ENCODE assay signal across 15 cellular contexts in genomic region chr1:211330282-211330936, GRCh38. TPM values are rescaled to one million over a fixed set of nuclear protein-coding genes. Genes with fewer than 3 reads are reported as not detected.
DNase-seq lines count a peak whose midpoint lies in the region; FAIRE-seq and TF ChIP-seq lines count a peak whose summit lies in the region.
"Had no signal": no experiment of that assay in that cellular context is flagged by ENCODE, and none has a peak within 500 bp of the region (broad histone marks: within the 10 kb centered on the region; RNA-seq: fewer than 3 reads in every experiment).

No MANE protein-coding gene starts in this region.

- H2AFZ ChIP-seq in Karpas-422 (ENCODE audit: low read length) (no peak overlapping the region), astrocyte (ENCODE audit: low read depth, low read length) (no peak overlapping the region)

- POLR2A ChIA-PET in A673 (lab: Charles Lee; ENCODE audit: low non-redundant PET) = no interaction called here

- BruUV-seq in A673 (replicated peaks; lab: Mats Ljungman, UMichigan) = no TSS peak

- H3K4me1 Mint-ChIP-seq in T-helper 2 cell treated with Interferon-gamma antibody and Interleukin-4, amounts not matched to agents 5 μg/mL and 100 μg/mL, for 36 hours (ENCODE audit: low read depth) = peaks cover 73% of the 10 kb centered on the region
- peaks cover 21% of the 10 kb centered on the region for H3K4me1 Mint-ChIP-seq in astrocyte (ENCODE audit: low read depth, unreplicated experiment)
- H3K4me1 Mint-ChIP-seq in osteocyte (ENCODE audit: unreplicated experiment) = peaks cover 70% of the 10 kb centered on the region

- H3K4me3 ChIP-seq in Karpas-422 (ENCODE audit: low read length) (peak overlapping the region; percentile 80; the same call in 1 of the 2 replicates), astrocyte (ENCODE audit: insufficient read depth, low read depth, low read length) (no peak overlapping the region), A673 (ENCODE audit: low read depth, low read length, poor library complexity, severe bottlenecking) (no peak overlapping the region)

- H3K27ac Mint-ChIP-seq in T-helper 2 cell treated with Interferon-gamma antibody and Interleukin-4, amounts not matched to agents 5 μg/mL and 100 μg/mL, for 36 hours = peak overlapping the region; percentile 35
- H3K27ac Mint-ChIP-seq in astrocyte (ENCODE audit: unreplicated experiment) (peak overlapping the region; percentile 5), osteocyte (ENCODE audit: unreplicated experiment) (peak overlapping the region; percentile 46)

- CTCF ChIA-PET in A673 (lab: Charles Lee) = no interaction called here

- no peak overlapping the region for H3K27ac ChIP-seq in Karpas-422 (ENCODE audit: low read length)
- H3K27ac ChIP-seq in astrocyte (ENCODE audit: low read depth, low read length) = no peak overlapping the region
- no peak overlapping the region for H3K27ac ChIP-seq in A673 (ENCODE audit: low read depth, low read length, poor library complexity, severe bottlenecking)

- no peak for TF ChIP-seq CTCF in astrocyte (IDR thresholded peaks at IDR 0.05; ENCODE audit: insufficient read depth, low read depth, low read length)
- TF ChIP-seq CTCF in osteocyte (IDR thresholded peaks at IDR 0.05) = no peak
- no peak for TF ChIP-seq CTCF in A673 (conservative IDR thresholded peaks at IDR 0.05; ENCODE audit: low read depth, low read length)

- DNase-seq in T-helper 2 cell treated with Interferon-gamma antibody and Interleukin-4, amounts not matched to agents 5 μg/mL and 100 μg/mL, for 36 hours (ENCODE audit: low spot score) = no peak
- no peak for DNase-seq in T-helper 2 cell
- no peak for DNase-seq in Karpas-422
- DNase-seq in astrocyte (ENCODE audit: low read depth) = no peak
- peak; percentile 60 for DNase-seq in osteocyte (ENCODE audit: extremely low spot score, unreplicated experiment)
- no peak for DNase-seq in superior temporal gyrus (ENCODE audit: extremely low spot score)
- no peak for DNase-seq in A673 (ENCODE audit: low spot score)
- no peak for DNase-seq in dedifferentiated amniotic fluid mesenchymal stem cell (ENCODE audit: extremely low spot score)
- DNase-seq: Caco-2; cortex of kidney; hippocampal formation; NCI-H1092 treated with DMSO at 0.1 percent for 48 hours; NCI-H510A; stimulated activated naive CD4-positive, alpha-beta T cell treated with Interleukin-2 at 50 U/mL for 16 hours had no signal

- no peak overlapping the region for H3K9ac ChIP-seq in Karpas-422 (ENCODE audit: low read length)
- H3K9ac ChIP-seq in astrocyte (ENCODE audit: low read length) = no peak overlapping the region

- peaks cover 71% of the 10 kb centered on the region for H3K4me1 ChIP-seq in Karpas-422 (ENCODE audit: low read length)
- peaks cover 15% of the 10 kb centered on the region for H3K4me1 ChIP-seq in astrocyte (ENCODE audit: insufficient read depth, low read length)
- H3K4me1 ChIP-seq in A673 (ENCODE audit: insufficient read depth, low read length, poor library complexity, severe bottlenecking) = no peaks in the 10 kb centered on the region

- H3K36me3 Mint-ChIP-seq in T-helper 2 cell treated with Interferon-gamma antibody and Interleukin-4, amounts not matched to agents 5 μg/mL and 100 μg/mL, for 36 hours (ENCODE audit: low read depth) = peaks cover 37% of the 10 kb centered on the region
- H3K36me3 Mint-ChIP-seq in astrocyte (ENCODE audit: low read depth, unreplicated experiment) (peaks cover 10% of the 10 kb centered on the region), osteocyte (ENCODE audit: unreplicated experiment) (peaks cover 3% of the 10 kb centered on the region)

- H3K36me3 ChIP-seq in Karpas-422 (ENCODE audit: insufficient read depth, low read length) (no peaks in the 10 kb centered on the region), astrocyte (ENCODE audit: insufficient read depth, low read length) (no peaks in the 10 kb centered on the region), A673 (ENCODE audit: insufficient read depth, low read length, poor library complexity, severe bottlenecking) (no peaks in the 10 kb centered on the region)
- H3K36me3 ChIP-seq: Peyer's patch had no signal

- H3K9me3 Mint-ChIP-seq in T-helper 2 cell treated with Interferon-gamma antibody and Interleukin-4, amounts not matched to agents 5 μg/mL and 100 μg/mL, for 36 hours = no peaks in the 10 kb centered on the region
- H3K9me3 Mint-ChIP-seq in astrocyte (ENCODE audit: unreplicated experiment) (peaks cover 2% of the 10 kb centered on the region), osteocyte (ENCODE audit: unreplicated experiment) (no peaks in the 10 kb centered on the region)

- H3K79me2 ChIP-seq in Karpas-422 (ENCODE audit: low read length) (peaks cover 55% of the 10 kb centered on the region), astrocyte (ENCODE audit: insufficient read depth, low read length) (peaks cover 76% of the 10 kb centered on the region)

- H3K4me3 Mint-ChIP-seq in T-helper 2 cell treated with Interferon-gamma antibody and Interleukin-4, amounts not matched to agents 5 μg/mL and 100 μg/mL, for 36 hours = peak overlapping the region; percentile 93
- no peak overlapping the region for H3K4me3 Mint-ChIP-seq in astrocyte (ENCODE audit: unreplicated experiment)
- H3K4me3 Mint-ChIP-seq in osteocyte (ENCODE audit: unreplicated experiment) = peak overlapping the region; percentile 23

- no peaks in the 10 kb centered on the region for H3K27me3 Mint-ChIP-seq in T-helper 2 cell treated with Interferon-gamma antibody and Interleukin-4, amounts not matched to agents 5 μg/mL and 100 μg/mL, for 36 hours (ENCODE audit: low read depth)
- H3K27me3 Mint-ChIP-seq in astrocyte (ENCODE audit: low read depth, unreplicated experiment) (peaks cover 2% of the 10 kb centered on the region), osteocyte (ENCODE audit: unreplicated experiment) (no peaks in the 10 kb centered on the region)

- no peak for FAIRE-seq in astrocyte (lab: Jason Lieb, UNC)

- H3K9me3 ChIP-seq in Karpas-422 (ENCODE audit: low read length) = no peaks in the 10 kb centered on the region
- H3K9me3 ChIP-seq in astrocyte (ENCODE audit: insufficient read depth, low read depth, low read length) = no peaks in the 10 kb centered on the region
- no peaks in the 10 kb centered on the region for H3K9me3 ChIP-seq in A673 (ENCODE audit: low read depth, low read length, poor library complexity, severe bottlenecking)
- H3K9me3 ChIP-seq: Caco-2, Peyer's patch had no signal

- H4K20me1 ChIP-seq in Karpas-422 (ENCODE audit: insufficient read depth, low read depth, low read length) (no peaks in the 10 kb centered on the region), astrocyte (ENCODE audit: insufficient read depth, low read length) (peaks cover 70% of the 10 kb centered on the region)

- no peaks in the 10 kb centered on the region for H3K27me3 ChIP-seq in Karpas-422 (ENCODE audit: low read length)
- H3K27me3 ChIP-seq in astrocyte (ENCODE audit: insufficient read depth, low read length) = no peaks in the 10 kb centered on the region
- no peaks in the 10 kb centered on the region for H3K27me3 ChIP-seq in A673 (replicated peaks; ENCODE audit: insufficient read depth, low read depth, low read length, poor library complexity)
- H3K27me3 ChIP-seq: Peyer's patch had no signal

- H3K9me2 ChIP-seq in Karpas-422 (replicated peaks; ENCODE audit: insufficient read depth, low read length) = no peaks in the 10 kb centered on the region

- intact Hi-C loops in A673 (cut with micrococcal nuclease; ENCODE audit: unreplicated experiment) = no loop called here

- H3K4me2 ChIP-seq in Karpas-422 (ENCODE audit: low read depth, low read length, poor library complexity, severe bottlenecking) = peak overlapping the region; percentile 88
- H3K4me2 ChIP-seq in astrocyte (ENCODE audit: low read length) = no peak overlapping the region

RNA-seq across cellular contexts. Expression of gene TRAF5, which starts 3.8 kb away (rescaled TPM):
- total RNA-seq in Karpas-422 (2014; rRNA removed; shearing (Covaris generic); ENCODE audit: low replicate concordance) = 19.7 and 39.7 TPM in 2 replicates
- total RNA-seq in astrocyte = 14.4 and 18.8 TPM in 2 replicates
- 44.8 and 45.2 TPM in 2 replicates for total RNA-seq in osteocyte
- total RNA-seq in A673 (2021) = 7.1 and 8.7 TPM in 2 replicates
